In the genomic region with DNA sequence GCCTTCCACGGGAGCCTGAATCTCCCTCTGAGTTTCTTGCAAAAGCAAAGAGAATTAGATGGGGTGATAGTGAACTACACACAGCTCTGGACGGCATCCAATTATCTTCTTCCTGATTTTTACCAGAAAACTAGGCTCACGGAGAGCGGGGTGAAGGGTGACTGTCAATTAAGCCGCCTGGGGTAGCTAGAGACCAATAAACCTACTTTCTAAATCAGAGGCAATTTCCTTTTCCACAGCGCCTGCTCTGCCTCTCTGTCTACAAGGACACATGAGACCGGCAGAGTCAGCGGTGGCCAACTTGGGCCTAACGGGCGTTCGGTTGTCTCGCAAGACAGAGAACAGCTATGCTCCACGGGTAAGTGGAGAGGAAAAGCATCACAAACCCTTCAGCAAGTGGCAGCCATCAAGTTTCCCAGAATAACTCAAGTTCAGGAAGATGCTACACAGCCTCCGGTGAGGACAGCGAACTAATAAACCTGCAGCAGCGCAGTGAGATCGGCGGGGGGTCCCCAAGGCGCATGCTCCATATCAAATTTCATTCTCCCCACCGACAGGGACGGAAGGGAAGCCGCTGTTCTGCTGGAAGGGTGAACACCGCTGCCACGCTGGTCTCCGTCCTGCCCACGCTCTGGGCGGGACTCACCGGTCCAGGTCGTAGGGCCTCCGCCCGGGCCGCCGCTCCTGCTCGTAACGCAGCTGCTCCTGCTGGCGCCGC, we compare ENCODE assay signal across 22 cellular contexts. TPM values are rescaled to one million over a fixed set of nuclear protein-coding genes. Genes with fewer than 3 reads are reported as not detected.
A peak's percentile ranks its signal among the peaks of the same experiment; 100 is the strongest.
DNase-seq lines count a peak whose midpoint lies in the region; ATAC-seq, FAIRE-seq and TF ChIP-seq lines count a peak whose summit lies in the region.
"Had no signal": no experiment of that assay in that cellular context is flagged by ENCODE, and none has a peak within 500 bp of the region (broad histone marks: within the 10 kb centered on the region; RNA-seq: fewer than 3 reads in every experiment).

No MANE protein-coding gene starts in this region.

- H3K4me2 ChIP-seq in SK-N-SH: no peak overlapping the region

- TF ChIP-seq RAD21 in SK-N-SH (IDR thresholded peaks at IDR 0.05; ENCODE audit: low read length): peak; percentile 24; the same call in 1 of the 2 replicates

- POLR2A ChIA-PET in SK-N-SH (lab: Yijun Ruan, JAX): no interaction called here

- H3K9me2 ChIP-seq in SK-N-SH: no peaks in the 10 kb centered on the region

- H3K27ac ChIP-seq in SK-N-SH (ENCODE audit: low read depth in 2 of 2, low read length in 1 of 2): peak overlapping the region in 1 of 2 experiments; percentile 39; a peak in 1 of 4 replicates
- no peak overlapping the region for H3K27ac ChIP-seq in kidney (ENCODE audit: low read depth in 2 of 2, low read length in 2 of 2)
- H3K27ac ChIP-seq in upper lobe of right lung: no peak overlapping the region
- no peak overlapping the region for H3K27ac ChIP-seq in ascending aorta
- H3K27ac ChIP-seq: C4-2B, GM23248 had no signal

- FAIRE-seq in kidney (lab: Jason Lieb, UNC): no peak
- FAIRE-seq: GM12891, GM18507, RCC 7860 had no signal

- H3K36me3 ChIP-seq in SK-N-SH (replicated peaks in 1 of 2; ENCODE audit: control insufficient read depth in 1 of 2, insufficient read depth in 2 of 2, low read length in 1 of 2) (peaks cover 24 to 85% of the 10 kb centered on the region in 2 experiments), kidney (ENCODE audit: control insufficient read depth in 1 of 2, insufficient read depth in 2 of 2, low read length in 2 of 2) (peaks cover 68 to 88% of the 10 kb centered on the region in 2 donors), upper lobe of right lung (peaks cover 100% of the 10 kb centered on the region), ascending aorta (peaks cover 98 to 100% of the 10 kb centered on the region in 2 donors)

- TF ChIP-seq EP300 in SK-N-SH (IDR thresholded peaks at IDR 0.05; ENCODE audit: borderline replicate concordance in 1 of 2, low read depth in 1 of 2, low read length in 1 of 2): no peak

- H3K9me3 ChIP-seq in SK-N-SH (no peaks in the 10 kb centered on the region), kidney (ENCODE audit: control insufficient read depth in 1 of 2, low read length in 2 of 2) (no peaks in the 10 kb centered on the region), upper lobe of right lung (no peaks in the 10 kb centered on the region), ascending aorta (no peaks in the 10 kb centered on the region)

- no peak overlapping the region for H3K9ac ChIP-seq in SK-N-SH
- no peak overlapping the region for H3K9ac ChIP-seq in kidney (ENCODE audit: low read length in 2 of 2)
- H3K9ac ChIP-seq: GM23248 had no signal

- no peaks in the 10 kb centered on the region for H3F3A ChIP-seq in SK-N-SH (replicated peaks; ENCODE audit: insufficient read depth)

- H3K4me1 ChIP-seq in SK-N-SH (ENCODE audit: control insufficient read depth in 1 of 2, insufficient read depth in 2 of 2, low read depth in 1 of 2, low read length in 1 of 2) (peaks cover 0 to 9% of the 10 kb centered on the region in 2 experiments; a peak in 1 of 4 replicates), kidney (ENCODE audit: control insufficient read depth in 1 of 2, insufficient read depth in 1 of 2, low read depth in 1 of 2, low read length in 2 of 2) (no peaks in the 10 kb centered on the region), upper lobe of right lung (no peaks in the 10 kb centered on the region), ascending aorta (no peaks in the 10 kb centered on the region)

- no peak for TF ChIP-seq CTCF in SK-N-SH (IDR thresholded peaks at IDR 0.05)
- TF ChIP-seq CTCF in kidney (IDR thresholded peaks at IDR 0.05; ENCODE audit: borderline replicate concordance, extremely low read depth, insufficient read depth): no peak
- TF ChIP-seq CTCF in upper lobe of right lung (IDR thresholded peaks at IDR 0.05): no peak
- no peak for TF ChIP-seq CTCF in ascending aorta (IDR thresholded peaks at IDR 0.05)

- H2AFZ ChIP-seq in SK-N-SH (ENCODE audit: low read depth): no peak overlapping the region
- H2AFZ ChIP-seq: GM23248 had no signal

- no peaks in the 10 kb centered on the region for H4K20me1 ChIP-seq in SK-N-SH (ENCODE audit: insufficient read depth)

- no peak for ATAC-seq in SK-N-SH treated with all-trans-retinoic acid at 6 μM for 48 hours
- peak; percentile 9 for ATAC-seq in upper lobe of right lung
- ATAC-seq in HG03378 (IDR thresholded peaks at IDR 0.05; ENCODE audit: unreplicated experiment): no peak
- ATAC-seq: HCT116 had no signal

- DNase-seq in SK-N-SH: peak; percentile 67
- DNase-seq in NCI-H2227 (lab: John Stamatoyannopoulos, UW; ENCODE audit: unreplicated experiment): peak; percentile 74
- peak; percentile 58 for DNase-seq in kidney
- no peak for DNase-seq in upper lobe of right lung
- no peak for DNase-seq in stimulated activated CD4-positive, alpha-beta T cell treated with anti-CD3 and anti-CD28 coated beads, Interleukin-4, amount 100 ng/mL, for 24 hours
- no peak for DNase-seq in ascending aorta (ENCODE audit: low spot score in 2 of 2)
- DNase-seq: GF-D8, GM23248, KG1, NCI-H1048, NCI-H1436 treated with DMSO at 0.1 percent for 48 hours, NCI-H2081, NCI-H345, NCI-H526, SHP77 had no signal

- intact Hi-C loops in kidney (cut with DNase I): no loop called here
- intact Hi-C loops in upper lobe of right lung (cut with DNase I): no loop called here
- intact Hi-C loops in ascending aorta (cut with DNase I): no loop called here

- no peak overlapping the region for H3K4me3 ChIP-seq in SK-N-SH (ENCODE audit: low read depth in 2 of 2, low read length in 1 of 2)
- H3K4me3 ChIP-seq in kidney (ENCODE audit: low read length in 2 of 2): no peak overlapping the region
- no peak overlapping the region for H3K4me3 ChIP-seq in upper lobe of right lung
- H3K4me3 ChIP-seq in ascending aorta: no peak overlapping the region
- H3K4me3 ChIP-seq: GM23248 had no signal

- no peaks in the 10 kb centered on the region for H3K79me2 ChIP-seq in SK-N-SH (ENCODE audit: insufficient read depth)

- WGBS in SK-N-SH (ENCODE audit: low lambda C conversion rate): 88% methylated on average over 30 of the region's 37 CpGs

- no peaks in the 10 kb centered on the region for H3K27me3 ChIP-seq in SK-N-SH (ENCODE audit: insufficient read depth)
- H3K27me3 ChIP-seq in upper lobe of right lung: no peaks in the 10 kb centered on the region
- H3K27me3 ChIP-seq in ascending aorta: no peaks in the 10 kb centered on the region

- CTCF ChIA-PET in SK-N-SH (lab: Yijun Ruan, JAX): interaction anchor here (0.8 to 1.6 kb wide), 3 partner anchors 20 to 94 kb away, joined by 3 to 6 read pairs (median 5); no protein-coding TSS in a partner anchor

TF ChIP-seq in SK-N-SH, 30 proteins besides CTCF, POLR2A, EP300 and RAD21 (continues in another document):
- TF ChIP-seq NFIC (IDR thresholded peaks at IDR 0.05; ENCODE audit: borderline replicate concordance): no peak
- no peak for TF ChIP-seq NRF1 (IDR thresholded peaks at IDR 0.05; ENCODE audit: low read depth, low read length)
- no peak for TF ChIP-seq GATA2 (CRISPR knock-in tag; IDR thresholded peaks at IDR 0.05)
- TF ChIP-seq JUND (IDR thresholded peaks at IDR 0.05): no peak
- TF ChIP-seq SMC3 (IDR thresholded peaks at IDR 0.05; ENCODE audit: low read depth, low read length): no peak
- TF ChIP-seq EZH2phosphoT487 (IDR thresholded peaks at IDR 0.05; ENCODE audit: borderline replicate concordance, low read depth): no peak
- no peak for TF ChIP-seq FOSL2 (IDR thresholded peaks at IDR 0.05; ENCODE audit: borderline replicate concordance, low read depth)
- TF ChIP-seq MAX (IDR thresholded peaks at IDR 0.05; ENCODE audit: low read depth): no peak
- TF ChIP-seq TEAD4 (IDR thresholded peaks at IDR 0.05; ENCODE audit: borderline replicate concordance, insufficient read depth): no peak

TF ChIP-seq in SK-N-SH treated with all-trans-retinoic acid at 6 μM for 48 hours, 23 proteins besides CTCF, POLR2A, EP300 and RAD21 (continues in another document):
- no peak for TF ChIP-seq TOX (CRISPR knock-in tag; IDR thresholded peaks at IDR 0.05; ENCODE audit: borderline replicate concordance)
- TF ChIP-seq ZNF70 (CRISPR knock-in tag; IDR thresholded peaks at IDR 0.05): no peak
- no peak for TF ChIP-seq RARB (CRISPR knock-in tag; IDR thresholded peaks at IDR 0.05)

RNA-seq across cellular contexts. Expression of gene TINCR, which starts 25.7 kb away (rescaled TPM):
- polyA plus RNA-seq in SK-N-SH (2012; rRNA removed) (0.02 and 0.03 TPM in 2 replicates), kidney (ENCODE audit: insufficient read depth, low read depth, low replicate concordance) (2.2 TPM)
- polyA plus RNA-seq in SK-N-SH (2012; cell fraction: cytosol; rRNA removed): 0.03 and 0.07 TPM in 2 replicates
- polyA plus RNA-seq in SK-N-SH (2012; cell fraction: nucleus; rRNA removed): 0.11 and 0.12 TPM in 2 replicates
- total RNA-seq in kidney (0.94 TPM), upper lobe of right lung (5.6 TPM), ascending aorta (not detected)
- polyA plus RNA-seq: GM23248 had no signal

RNA-seq across cellular contexts. Expression of gene SAFB2, which starts 29.2 kb away (rescaled TPM):
- 20.3 and 37.7 TPM in 2 replicates for polyA plus RNA-seq in SK-N-SH (2012; rRNA removed)
- 20.4 and 21.6 TPM in 2 replicates for polyA plus RNA-seq in SK-N-SH (2012; cell fraction: cytosol; rRNA removed)
- polyA plus RNA-seq in SK-N-SH (2012; cell fraction: nucleus; rRNA removed): 84.9 and 120 TPM in 2 replicates
- 113 TPM for total RNA-seq in kidney
- polyA plus RNA-seq in kidney (ENCODE audit: insufficient read depth, low read depth, low replicate concordance): 67.1 TPM
- total RNA-seq in upper lobe of right lung: 74.2 TPM
- 10.7 TPM for total RNA-seq in ascending aorta

RNA-seq across cellular contexts. Expression of gene SAFB, which starts 29.5 kb away (rescaled TPM):
- 44.4 and 90.0 TPM in 2 replicates for polyA plus RNA-seq in SK-N-SH (2012; rRNA removed)
- polyA plus RNA-seq in SK-N-SH (2012; cell fraction: cytosol; rRNA removed): 43.3 and 43.5 TPM in 2 replicates
- 157 and 489 TPM in 2 replicates for polyA plus RNA-seq in SK-N-SH (2012; cell fraction: nucleus; rRNA removed)
- total RNA-seq in kidney: 88.6 TPM
- polyA plus RNA-seq in kidney (ENCODE audit: insufficient read depth, low read depth, low replicate concordance): 35.0 TPM
- total RNA-seq in upper lobe of right lung: 71.9 TPM
- total RNA-seq in ascending aorta: 114 TPM

Comparison
In these comparisons a context has a peak if more than half of its experiments do, and no peak if none do; other contexts are left out.
1. DNase-seq: peak in SK-N-SH (single experiment), NCI-H2227 (single experiment) and kidney (single experiment); none in upper lobe of right lung (single experiment), stimulated activated CD4-positive, alpha-beta T cell treated with anti-CD3 and anti-CD28 coated beads, Interleukin-4, amount 100 ng/mL, for 24 hours (single experiment) and ascending aorta (0 of 2).